8 cellular contexts compared by ENCODE assay signal in genomic region chr12:53975019-53975815, GRCh38. TPM values are rescaled to one million over a fixed set of nuclear protein-coding genes. Genes with fewer than 3 reads are reported as not detected.
DNase-seq lines count a peak whose midpoint lies in the region; ATAC-seq and TF ChIP-seq lines count a peak whose summit lies in the region.

No MANE protein-coding gene starts in this region.

- H3K27me3 Mint-ChIP-seq in T-helper 2 cell treated with Interferon-gamma antibody and Interleukin-4, amounts not matched to agents 5 μg/mL and 100 μg/mL, for 36 hours (ENCODE audit: low read depth): peaks cover 92% of the 10 kb centered on the region
- peaks cover 87% of the 10 kb centered on the region for H3K27me3 Mint-ChIP-seq in stimulated activated memory B cell treated with anti-CD40 and anti-IgM and Interleukin-4, amounts not matched to agents 10 μg/mL and 1 μg/mL and 100 μg/mL, for 72 hours

- peak overlapping the region; percentile 56 for H3K4me3 Mint-ChIP-seq in T-helper 2 cell treated with Interferon-gamma antibody and Interleukin-4, amounts not matched to agents 5 μg/mL and 100 μg/mL, for 36 hours
- H3K4me3 Mint-ChIP-seq in stimulated activated memory B cell treated with anti-CD40 and anti-IgM and Interleukin-4, amounts not matched to agents 10 μg/mL and 1 μg/mL and 100 μg/mL, for 72 hours: peak overlapping the region; percentile 41

- H3K36me3 Mint-ChIP-seq in T-helper 2 cell treated with Interferon-gamma antibody and Interleukin-4, amounts not matched to agents 5 μg/mL and 100 μg/mL, for 36 hours (ENCODE audit: low read depth): peaks cover 2% of the 10 kb centered on the region
- H3K36me3 Mint-ChIP-seq in stimulated activated memory B cell treated with anti-CD40 and anti-IgM and Interleukin-4, amounts not matched to agents 10 μg/mL and 1 μg/mL and 100 μg/mL, for 72 hours: no peaks in the 10 kb centered on the region

- CTCF ChIA-PET in RWPE1 (lab: Yijun Ruan, JAX): interaction anchor here (0.6 to 1.2 kb wide), 2 partner anchors 9 to 214 kb away, joined by 3 to 6 read pairs; partner anchors contain the start of gene HOXC10

- peak overlapping the region; percentile 50 for H3K27ac Mint-ChIP-seq in T-helper 2 cell treated with Interferon-gamma antibody and Interleukin-4, amounts not matched to agents 5 μg/mL and 100 μg/mL, for 36 hours
- no peak overlapping the region for H3K27ac Mint-ChIP-seq in stimulated activated memory B cell treated with anti-CD40 and anti-IgM and Interleukin-4, amounts not matched to agents 10 μg/mL and 1 μg/mL and 100 μg/mL, for 72 hours

- POLR2A ChIA-PET in RWPE1 (lab: Yijun Ruan, JAX; ENCODE audit: low non-redundant PET): no interaction called here

- TF ChIP-seq CTCF in RWPE1 (conservative IDR thresholded peaks at IDR 0.05; ENCODE audit: low read depth) (no peak), foreskin fibroblast (IDR thresholded peaks at IDR 0.05; ENCODE audit: low read depth, low read length) (no peak)

- intact Hi-C loops in cardiac septum (cut with DNase I): no loop called here

- ATAC-seq in stimulated activated memory B cell treated with anti-CD40 and anti-IgM and Interleukin-4, amounts not matched to agents 10 μg/mL and 1 μg/mL and 100 μg/mL, for 72 hours: no peak
- no peak for ATAC-seq in HG03520 (IDR thresholded peaks at IDR 0.05; ENCODE audit: unreplicated experiment)

- H3K4me3 ChIP-seq in foreskin fibroblast (ENCODE audit: low read depth in 1 of 2, low read length in 2 of 2): peak overlapping the region; percentile 55 to 83

- peaks cover 8% of the 10 kb centered on the region for H3K4me1 Mint-ChIP-seq in T-helper 2 cell treated with Interferon-gamma antibody and Interleukin-4, amounts not matched to agents 5 μg/mL and 100 μg/mL, for 36 hours (ENCODE audit: low read depth)
- H3K4me1 Mint-ChIP-seq in stimulated activated memory B cell treated with anti-CD40 and anti-IgM and Interleukin-4, amounts not matched to agents 10 μg/mL and 1 μg/mL and 100 μg/mL, for 72 hours: peaks cover 11% of the 10 kb centered on the region

- H3K9me3 Mint-ChIP-seq in T-helper 2 cell treated with Interferon-gamma antibody and Interleukin-4, amounts not matched to agents 5 μg/mL and 100 μg/mL, for 36 hours: peaks cover 4% of the 10 kb centered on the region
- H3K9me3 Mint-ChIP-seq in stimulated activated memory B cell treated with anti-CD40 and anti-IgM and Interleukin-4, amounts not matched to agents 10 μg/mL and 1 μg/mL and 100 μg/mL, for 72 hours: peaks cover 2% of the 10 kb centered on the region

- peak overlapping the region; percentile 39 for H3K27ac ChIP-seq in RWPE1

- no peak for DNase-seq in T-helper 2 cell treated with Interferon-gamma antibody and Interleukin-4, amounts not matched to agents 5 μg/mL and 100 μg/mL, for 36 hours (ENCODE audit: low spot score)
- DNase-seq in T-helper 2 cell: no peak
- no peak for DNase-seq in RWPE1 (ENCODE audit: low spot score)
- peak in 1 of 2 donors; percentile 54 for DNase-seq in foreskin fibroblast
- DNase-seq in cardiac septum (ENCODE audit: low spot score): no peak
- DNase-seq in retina: no peak

RNA-seq across cellular contexts. Expression of gene HOTAIR, which starts 0.5 kb away (rescaled TPM):
- not detected for total RNA-seq in cardiac septum

RNA-seq across cellular contexts. Expression of gene HOXC11, which starts 2.3 kb away (rescaled TPM):
- total RNA-seq in cardiac septum: not detected

RNA-seq across cellular contexts. Expression of gene HOXC10, which starts 9.7 kb away (rescaled TPM):
- total RNA-seq in cardiac septum: not detected

RNA-seq across cellular contexts. Expression of gene HOXC12, which starts 20.5 kb away (rescaled TPM):
- not detected for total RNA-seq in cardiac septum

RNA-seq across cellular contexts. Expression of gene HOXC9, which starts 24.7 kb away (rescaled TPM):
- not detected for total RNA-seq in cardiac septum
